8 cellular contexts compared by ENCODE assay signal in genomic region chr16:58392215-58393137, GRCh38. TPM values are rescaled to one million over a fixed set of nuclear protein-coding genes. Genes with fewer than 3 reads are reported as not detected.
DNase-seq lines count a peak whose midpoint lies in the region; ATAC-seq and TF ChIP-seq lines count a peak whose summit lies in the region.

GINS3 (plus strand) TSS chr16:58392471; CDS start chr16:58392602, 131 bp downstream.

- H3K36me3 ChIP-seq in lung (ENCODE audit: control insufficient read depth in 2 of 2, insufficient read depth in 2 of 2, low read length in 2 of 2): no peaks in the 10 kb centered on the region

- peaks cover 2% of the 10 kb centered on the region for H3K9me3 Mint-ChIP-seq in activated CD4-positive, alpha-beta memory T cell treated with anti-CD3 and anti-CD28 coated beads, Interleukin-2, amount 10 ng/mL, durations not matched to agents 7 days and 5 days

- peak within 1 kb of the TSS; percentile 100 for H3K4me3 Mint-ChIP-seq in activated CD4-positive, alpha-beta memory T cell treated with anti-CD3 and anti-CD28 coated beads, Interleukin-2, amount 10 ng/mL, durations not matched to agents 7 days and 5 days

- H3K4me3 ChIP-seq in lung: peak within 1 kb of the TSS; percentile 99

- POLR2A ChIA-PET in activated CD4-positive, alpha-beta memory T cell treated with anti-CD3 and anti-CD28 coated beads, Interleukin-2, amount 10 ng/mL, durations not matched to agents 7 days and 5 days (lab: Charles Lee): interaction anchor here (0.5 to 2.0 kb wide), 17 partner anchors 9 to 656 kb away, joined by 3 to 9 read pairs (median 4); partner anchors contain the start of genes CFAP20, SETD6 and SLC38A7

- ATAC-seq in GM19397 (IDR thresholded peaks at IDR 0.05; ENCODE audit: unreplicated experiment): peak; percentile 93
- peak; percentile 69 for ATAC-seq in HG03575 (IDR thresholded peaks at IDR 0.05; ENCODE audit: extremely low read depth, insufficient number of reproducible peaks, low FRiP score, unreplicated experiment)
- ATAC-seq in lung (ENCODE audit: insufficient read depth, low FRiP score): peak; percentile 99

- no peaks in the 10 kb centered on the region for H3K9me3 ChIP-seq in lung (ENCODE audit: control insufficient read depth in 2 of 2, insufficient read depth in 1 of 2, low read length in 1 of 2)

- no peaks in the 10 kb centered on the region for H3K4me1 ChIP-seq in lung (ENCODE audit: control insufficient read depth in 2 of 2, insufficient read depth in 2 of 2, low read length in 2 of 2)

- H3K27me3 ChIP-seq in lung (ENCODE audit: control insufficient read depth, insufficient read depth): no peaks in the 10 kb centered on the region

- H3K36me3 Mint-ChIP-seq in activated CD4-positive, alpha-beta memory T cell treated with anti-CD3 and anti-CD28 coated beads, Interleukin-2, amount 10 ng/mL, durations not matched to agents 7 days and 5 days (ENCODE audit: low read depth): peaks cover 18% of the 10 kb centered on the region

- H3K4me1 Mint-ChIP-seq in activated CD4-positive, alpha-beta memory T cell treated with anti-CD3 and anti-CD28 coated beads, Interleukin-2, amount 10 ng/mL, durations not matched to agents 7 days and 5 days: peaks cover 26% of the 10 kb centered on the region

- H3K27ac Mint-ChIP-seq in activated CD4-positive, alpha-beta memory T cell treated with anti-CD3 and anti-CD28 coated beads, Interleukin-2, amount 10 ng/mL, durations not matched to agents 7 days and 5 days: peak within 1 kb of the TSS; percentile 93

- peaks cover 19% of the 10 kb centered on the region for H3K27me3 Mint-ChIP-seq in activated CD4-positive, alpha-beta memory T cell treated with anti-CD3 and anti-CD28 coated beads, Interleukin-2, amount 10 ng/mL, durations not matched to agents 7 days and 5 days

- no peak for TF ChIP-seq CTCF in lung (IDR thresholded peaks at IDR 0.05; ENCODE audit: control extremely low read depth, extremely low read depth)

- H3K27ac ChIP-seq in lung (ENCODE audit: low read depth in 1 of 2, low read length in 1 of 2): peak within 1 kb of the TSS; percentile 77 to 94

- WGBS in lung, 2 donors: 0 to 1% methylated on average over 66 to 67 of the region's 67 CpGs

- CTCF ChIA-PET in activated CD4-positive, alpha-beta memory T cell treated with anti-CD3 and anti-CD28 coated beads, Interleukin-2, amount 10 ng/mL, durations not matched to agents 7 days and 5 days (lab: Charles Lee): interaction anchor here (0.6 to 1.7 kb wide), 8 partner anchors 16 to 669 kb away, joined by 3 to 8 read pairs (median 4); no protein-coding TSS in a partner anchor

- DNase-seq in CD1c-positive myeloid dendritic cell (ENCODE audit: extremely low spot score) (peak; percentile 84), NCI-H82 (lab: John Stamatoyannopoulos, UW) (peak; percentile 95), ecto neural progenitor cell (ENCODE audit: low spot score) (peak; percentile 88), lung (ENCODE audit: low spot score) (peak; percentile 89)
- peak; percentile 88 for DNase-seq in activated CD4-positive, alpha-beta memory T cell treated with anti-CD3 and anti-CD28 coated beads, Interleukin-2, amount 10 ng/mL, durations not matched to agents 7 days and 5 days
- peak; percentile 76 to 87 (median 80) for DNase-seq in stimulated activated CD4-positive, alpha-beta T cell treated with anti-CD3 and anti-CD28 coated beads, TNF-alpha, amount 100 ng/mL, for 24 hours (ENCODE audit: low read depth in 3 of 3)

RNA-seq across cellular contexts. Expression of gene GINS3, which starts in this region (rescaled TPM):
- total RNA-seq in activated CD4-positive, alpha-beta memory T cell treated with anti-CD3 and anti-CD28 coated beads, Interleukin-2, amount 10 ng/mL, durations not matched to agents 7 days and 5 days: 10 to 100 TPM; 10.2 to 11.0 TPM
- total RNA-seq in lung: 1 to 10 TPM; 3.8 to 5.1 TPM
- 1 to 10 TPM; 2.7 to 3.1 TPM for polyA plus RNA-seq in lung

Comparison
In these comparisons a context has a peak if more than half of its experiments do, and no peak if none do; other contexts are left out.
1. Peak in every context shown above with its lines: DNase-seq, ATAC-seq, H3K4me3 ChIP-seq and H3K27ac ChIP-seq.